In genomic region chr19:53520163-53520546, GRCh38 we compare ENCODE assay signal across 8 cellular contexts. TPM values are rescaled to one million over a fixed set of nuclear protein-coding genes. Genes with fewer than 3 reads are reported as not detected.
DNase-seq lines count a peak whose midpoint lies in the region; ATAC-seq, FAIRE-seq and TF ChIP-seq lines count a peak whose summit lies in the region.

No MANE protein-coding gene starts in this region.

- DNase-seq in A549 (ENCODE audit: low read depth in 1 of 2, low spot score in 1 of 2) (no peak), IMR-90 (no peak), ecto neural progenitor cell (ENCODE audit: low spot score) (no peak), NCI-H1436 treated with DMSO at 0.1 percent for 48 hours (lab: John Stamatoyannopoulos, UW) (no peak), amygdala (lab: John Stamatoyannopoulos, UW) (no peak)
- DNase-seq in central memory CD8-positive, alpha-beta T cell (ENCODE audit: low spot score in 2 of 2) = no peak

- H4K91ac ChIP-seq in IMR-90 (ENCODE audit: insufficient read depth, low read depth, low read length) = 0 out of 2 replicates have a peak overlapping the region, but pooled peaks have one; percentile 15

- peak overlapping the region; percentile 91 to 98 for H4K8ac ChIP-seq in IMR-90 (ENCODE audit: low read depth in 2 of 2, low read length in 2 of 2)

- H3K4me1 ChIP-seq in A549 (0 out of 3 replicates have a peak, but pooled peaks cover 3% of the 10 kb centered on the region), IMR-90 (ENCODE audit: control insufficient read depth, insufficient read depth, low read length) (peaks cover 3% of the 10 kb centered on the region; the same call in 1 of the 2 replicates), muscle layer of duodenum (ENCODE audit: control insufficient read depth in 1 of 2, insufficient read depth in 2 of 2, low read length in 2 of 2) (peaks cover 4 to 10% of the 10 kb centered on the region in 2 donors)

- FAIRE-seq in A549 (lab: Jason Lieb, UNC) = no peak

- H3K27ac Mint-ChIP-seq in central memory CD8-positive, alpha-beta T cell (ENCODE audit: low read depth) = no peak overlapping the region

- H3K23ac ChIP-seq in IMR-90 (ENCODE audit: low read depth, low read length) = no peak overlapping the region

- WGBS in A549 (ENCODE audit: missing lambda C conversion rate) = 86% methylated on average over 13 of the region's 13 CpGs
- 64% methylated on average over 8 of the region's 13 CpGs; no CpG with 5 or more reads in 1 of the 2 experiments for WGBS in IMR-90 (ENCODE audit: extremely low coverage in 2 of 2, insufficient read length in 1 of 2), 2 experiments

- H3K18ac ChIP-seq in IMR-90 (ENCODE audit: low read depth, low read length) = no peak overlapping the region

- H2AFZ ChIP-seq in IMR-90 (replicated peaks; ENCODE audit: low read length, poor library complexity) = peak overlapping the region; percentile 99

- peak overlapping the region; percentile 54; the same call in 1 of the 2 replicates for H3K56ac ChIP-seq in IMR-90 (ENCODE audit: extremely low read depth, insufficient read depth, low read length)

- CTCF ChIA-PET in A549 (lab: Yijun Ruan, JAX) = interaction anchor here (1.0 to 1.3 kb wide), 2 partner anchors 13 to 20 kb away, joined by 3 to 4 read pairs; no protein-coding TSS in a partner anchor
- CTCF ChIA-PET in IMR-90 (lab: Yijun Ruan, JAX) = no interaction called here

- H3K79me1 ChIP-seq in IMR-90 (ENCODE audit: low read depth in 1 of 2, low read length in 2 of 2) = peaks cover 7% of the 10 kb centered on the region in 2 experiments

- H2BK120ac ChIP-seq in IMR-90 (ENCODE audit: low read depth, low read length) = no peak overlapping the region

- TF ChIP-seq POLR2A in A549 (IDR thresholded peaks at IDR 0.05; ENCODE audit: low read length) (no peak), IMR-90 (IDR thresholded peaks at IDR 0.05; ENCODE audit: low read depth, low read length) (no peak)

- H2BK5ac ChIP-seq in IMR-90 (ENCODE audit: low read depth, low read length, poor library complexity, severe bottlenecking) = peak overlapping the region; percentile 7

- peak overlapping the region; percentile 79 for H3K4ac ChIP-seq in IMR-90 (ENCODE audit: low read depth, low read length)

- H3K14ac ChIP-seq in IMR-90 (replicated peaks; ENCODE audit: low read depth, low read length) = peak overlapping the region; percentile 61

- 0 out of 2 replicates have a peak, but pooled peaks cover 4% of the 10 kb centered on the region for H3K9me1 ChIP-seq in IMR-90 (ENCODE audit: insufficient read depth, low read length)

- H3K4me1 Mint-ChIP-seq in central memory CD8-positive, alpha-beta T cell = peaks cover 13% of the 10 kb centered on the region

- no TSS peak for BruUV-seq in IMR-90 (replicated peaks; lab: Mats Ljungman, UMichigan)

- in situ Hi-C loops in IMR-90 (cut with MboI; ENCODE audit: low sequenced_read_pairs) = no loop called here

- no peak overlapping the region for H2AK9ac ChIP-seq in IMR-90 (replicated peaks; ENCODE audit: low read depth, low read length, poor library complexity)

- H3K4me3 ChIP-seq in A549 (peak overlapping the region; percentile 71), IMR-90 (ENCODE audit: insufficient read depth, low read depth, low read length) (peak overlapping the region; percentile 3), muscle layer of duodenum (ENCODE audit: low read depth in 1 of 2, low read length in 2 of 2) (peak overlapping the region; percentile 78 to 83)

- intact Hi-C loops in IMR-90 (cut with micrococcal nuclease) = no loop called here

- H3K4me3 Mint-ChIP-seq in central memory CD8-positive, alpha-beta T cell = peak overlapping the region; percentile 100

- dilution Hi-C loops in IMR-90 (cut with HindIII; ENCODE audit: low sequenced_read_pairs, unreplicated experiment) = no loop called here

- peak overlapping the region; percentile 42 for H4K5ac ChIP-seq in IMR-90 (ENCODE audit: low read depth, low read length)

- H3K27me3 ChIP-seq in IMR-90 (ENCODE audit: control insufficient read depth, insufficient read depth, low read length) (no peaks in the 10 kb centered on the region), muscle layer of duodenum (ENCODE audit: low read depth, low read length) (no peaks in the 10 kb centered on the region)

- ATAC-seq in A549 (0 out of 6 replicates have a peak, but pooled peaks of 1 of the 2 experiments have one; percentile 2), IMR-90 (ENCODE audit: low read depth) (no peak), GM19452 (IDR thresholded peaks at IDR 0.05; ENCODE audit: unreplicated experiment) (no peak)
- ATAC-seq in central memory CD8-positive, alpha-beta T cell (replicated peaks; ENCODE audit: extremely low read depth, poor library complexity, severe bottlenecking) = no peak

- H4K20me1 ChIP-seq in IMR-90 (ENCODE audit: insufficient read depth, low read length) = no peaks in the 10 kb centered on the region

- H3K27me3 Mint-ChIP-seq in central memory CD8-positive, alpha-beta T cell = no peaks in the 10 kb centered on the region

- H3K27ac ChIP-seq in A549 (peak overlapping the region; percentile 71 to 84), IMR-90 (ENCODE audit: insufficient read depth, low read length) (peak overlapping the region; percentile 15; the same call in 1 of the 2 replicates), muscle layer of duodenum (ENCODE audit: low read length) (peak overlapping the region; percentile 82)

- TF ChIP-seq CTCF in A549 (IDR thresholded peaks at IDR 0.05) (no peak), IMR-90 (conservative IDR thresholded peaks at IDR 0.05; ENCODE audit: low read depth, low read length) (no peak)

- peaks cover 16% of the 10 kb centered on the region for H3K36me3 Mint-ChIP-seq in central memory CD8-positive, alpha-beta T cell (ENCODE audit: insufficient read depth)

- H3K9me3 ChIP-seq in A549 = peaks cover 55% of the 10 kb centered on the region
- H3K9me3 ChIP-seq in IMR-90 (ENCODE audit: control insufficient read depth, insufficient read depth, low read length) = no peaks in the 10 kb centered on the region; the same call in 1 of the 2 replicates
- no peaks in the 10 kb centered on the region for H3K9me3 ChIP-seq in muscle layer of duodenum (ENCODE audit: control insufficient read depth in 1 of 2, low read length in 2 of 2)

- peak overlapping the region; percentile 79 for H3K4me2 ChIP-seq in A549
- H3K4me2 ChIP-seq in IMR-90 (ENCODE audit: low read depth, low read length) = peak overlapping the region; percentile 13

- H3K9me3 Mint-ChIP-seq in central memory CD8-positive, alpha-beta T cell = peaks cover 15% of the 10 kb centered on the region

- no peaks in the 10 kb centered on the region for H3K36me3 ChIP-seq in IMR-90 (ENCODE audit: control insufficient read depth, insufficient read depth, low read length)
- H3K36me3 ChIP-seq in muscle layer of duodenum (ENCODE audit: control insufficient read depth in 1 of 2, insufficient read depth in 2 of 2, low read length in 2 of 2) = no peaks in the 10 kb centered on the region

- H2BK15ac ChIP-seq in IMR-90 (ENCODE audit: low read depth, low read length) = no peak overlapping the region

- TF ChIP-seq RAD21 in A549 (conservative IDR thresholded peaks at IDR 0.05 in 1 of 2, IDR thresholded peaks at IDR 0.05 in 1 of 2) (no peak), IMR-90 (IDR thresholded peaks at IDR 0.05; ENCODE audit: low read length) (no peak)

- TF ChIP-seq EP300 in A549 (IDR thresholded peaks at IDR 0.05) = no peak

- POLR2A ChIA-PET in A549 (lab: Yijun Ruan, JAX) (interaction anchor here (0.8 to 1.6 kb wide), 4 partner anchors 17 to 1331 kb away, joined by 3 to 11 read pairs (median 5); partner anchors contain the start of genes PPP2R1A and ZNF765), IMR-90 (lab: Charles Lee; ENCODE audit: unreplicated experiment) (no interaction called here)

- no peak overlapping the region for H2BK20ac ChIP-seq in IMR-90 (ENCODE audit: low read depth, low read length)

- H2AK5ac ChIP-seq in IMR-90 (ENCODE audit: low read depth, low read length) = no peak overlapping the region

- H3K9ac ChIP-seq in IMR-90 (ENCODE audit: low read depth, low read length) = no peak overlapping the region

TF ChIP-seq in A549, 52 proteins besides CTCF, POLR2A, EP300 and RAD21:
- TF ChIP-seq TP53 (CRISPR knock-in tag; IDR thresholded peaks at IDR 0.05) (peak; percentile 47; the same call in 1 of the 2 replicates), SREBF2 (IDR thresholded peaks at IDR 0.05) (no peak)
TF ChIP-seq in A549: peak in this region for 1.

TF ChIP-seq in IMR-90, 13 proteins besides CTCF, POLR2A, EP300 and RAD21 (continues in another document):
- TF ChIP-seq SMC3 (IDR thresholded peaks at IDR 0.05; ENCODE audit: low read depth, low read length) = no peak
- TF ChIP-seq, protein P1, sequence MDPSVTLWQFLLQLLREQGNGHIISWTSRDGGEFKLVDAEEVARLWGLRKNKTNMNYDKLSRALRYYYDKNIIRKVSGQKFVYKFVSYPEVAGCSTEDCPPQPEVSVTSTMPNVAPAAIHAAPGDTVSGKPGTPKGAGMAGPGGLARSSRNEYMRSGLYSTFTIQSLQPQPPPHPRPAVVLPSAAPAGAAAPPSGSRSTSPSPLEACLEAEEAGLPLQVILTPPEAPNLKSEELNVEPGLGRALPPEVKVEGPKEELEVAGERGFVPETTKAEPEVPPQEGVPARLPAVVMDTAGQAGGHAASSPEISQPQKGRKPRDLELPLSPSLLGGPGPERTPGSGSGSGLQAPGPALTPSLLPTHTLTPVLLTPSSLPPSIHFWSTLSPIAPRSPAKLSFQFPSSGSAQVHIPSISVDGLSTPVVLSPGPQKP (IDR thresholded peaks at IDR 0.05; ENCODE audit: borderline replicate concordance, low read depth, low read length) = no peak
- TF ChIP-seq CEBPB (IDR thresholded peaks at IDR 0.05; ENCODE audit: low read depth, low read length) = no peak

RNA-seq across cellular contexts. Expression of gene ZNF331, which starts 17.8 kb away (rescaled TPM):
- polyA plus RNA-seq in A549 (2011; rRNA removed) (18.1 and 19.2 TPM in 2 replicates), A549 (2017; fragmentation: RNase III; extraction: RNeasy Plus Mini Kit Qiagen cat#74134 plus additional on column Dnase treatment) (14.5 to 16.3 TPM (median 16.0 TPM) in 3 replicates), IMR-90 (2012; rRNA removed) (5.4 and 6.6 TPM in 2 replicates)
- polyA plus RNA-seq in A549 (2012; cell fraction: cytosol; rRNA removed) = 17.2 and 20.1 TPM in 2 replicates
- polyA plus RNA-seq in A549 (2012; cell fraction: nucleus; rRNA removed) = 75.8 and 108 TPM in 2 replicates
- polyA minus RNA-seq in A549 (2011; rRNA and poly(A)+ RNA removed) = 17.1 and 20.7 TPM in 2 replicates
- total RNA-seq in IMR-90 (2012; rRNA removed) = 11.1 and 12.2 TPM in 2 replicates
- polyA plus RNA-seq in IMR-90 (2012; cell fraction: cytosol; rRNA removed) = 2.5 and 2.6 TPM in 2 replicates
- polyA plus RNA-seq in IMR-90 (2012; cell fraction: nucleus; rRNA removed; ENCODE audit: low replicate concordance) = 19.3 and 55.4 TPM in 2 replicates

RNA-seq across cellular contexts. Expression of gene ZNF813, which starts 52.6 kb away (rescaled TPM):
- polyA plus RNA-seq in A549 (2011; rRNA removed) (0.57 and 0.78 TPM in 2 replicates), A549 (2017; fragmentation: RNase III; extraction: RNeasy Plus Mini Kit Qiagen cat#74134 plus additional on column Dnase treatment) (0.30 to 0.67 TPM (median 0.63 TPM) in 3 replicates), IMR-90 (2012; rRNA removed) (0.40 and 0.82 TPM in 2 replicates)
- polyA plus RNA-seq in A549 (2012; cell fraction: cytosol; rRNA removed) = 0.08 TPM in 2 replicates
- 0.04 and 0.09 TPM in 2 replicates for polyA plus RNA-seq in A549 (2012; cell fraction: nucleus; rRNA removed)
- 0.54 and 0.74 TPM in 2 replicates for polyA minus RNA-seq in A549 (2011; rRNA and poly(A)+ RNA removed)
- total RNA-seq in IMR-90 (2012; rRNA removed) = 3.4 and 6.1 TPM in 2 replicates
- 0.13 and 0.23 TPM in 2 replicates for polyA plus RNA-seq in IMR-90 (2012; cell fraction: cytosol; rRNA removed)
- polyA plus RNA-seq in IMR-90 (2012; cell fraction: nucleus; rRNA removed; ENCODE audit: low replicate concordance) = 0.08 and 0.45 TPM in 2 replicates

Comparison
In these comparisons a context has a peak if more than half of its experiments do, and no peak if none do; other contexts are left out.
1. H3K27ac ChIP-seq: peak in every context shown above with its lines; median percentile 82 in muscle layer of duodenum; 78 in A549; 15 in IMR-90.
2. H3K4me3 ChIP-seq: peak in every context shown above with its lines; median percentile 80 in muscle layer of duodenum; 71 in A549; 3 in IMR-90.